Comparison of ENCODE assay signal across 14 cellular contexts in the genomic region with DNA sequence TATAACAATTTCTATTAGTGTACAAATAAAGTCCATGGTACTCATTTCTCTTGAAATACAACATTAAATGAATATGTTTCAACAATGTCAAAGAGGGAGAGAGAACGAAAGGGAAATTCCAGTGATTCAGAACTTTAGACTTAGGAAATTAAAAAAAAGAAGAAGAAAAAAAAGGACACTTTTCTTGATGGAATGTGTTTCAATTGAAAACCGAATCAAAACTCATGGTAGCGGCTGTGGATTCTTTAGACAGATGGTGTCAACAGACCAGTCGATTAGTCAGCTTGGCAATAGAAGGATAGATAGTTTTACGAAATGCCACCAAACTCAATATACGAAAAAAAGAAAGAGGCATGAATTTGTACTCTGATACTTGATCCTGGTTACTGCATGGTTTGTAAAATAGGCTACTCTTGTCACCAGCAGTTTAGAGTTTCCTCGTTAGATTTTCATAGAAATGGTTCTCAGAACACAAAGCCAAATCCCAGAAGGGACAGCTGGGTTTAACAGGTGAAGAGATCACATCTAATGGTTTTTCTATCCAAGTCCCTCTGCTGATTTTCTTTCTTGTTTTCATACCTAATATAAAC.
DNase-seq lines count a peak whose midpoint lies in the region; FAIRE-seq and TF ChIP-seq lines count a peak whose summit lies in the region.
"Had no signal": no experiment of that assay in that cellular context is flagged by ENCODE, and none has a peak within 500 bp of the region (broad histone marks: within the 10 kb centered on the region; RNA-seq: fewer than 3 reads in every experiment).

No MANE protein-coding gene starts in this region.

- H3K4me1 Mint-ChIP-seq in chondrocyte (ENCODE audit: low read depth): peaks cover 41% of the 10 kb centered on the region
- H3K4me1 Mint-ChIP-seq: CD8-positive, alpha-beta memory T cell had no signal

- DNase-seq in D721Med (ENCODE audit: insufficient read length, low spot score): no peak
- DNase-seq in NCI-H1694 (lab: John Stamatoyannopoulos, UW): peak; percentile 30
- DNase-seq in chondrocyte (ENCODE audit: low spot score): no peak
- DNase-seq in osteoblast (ENCODE audit: insufficient read length, low spot score, missing footprints): no peak
- no peak for DNase-seq in NCI-H510A (lab: John Stamatoyannopoulos, UW)
- no peak for DNase-seq in kidney
- no peak for DNase-seq in NCI-H748 (lab: John Stamatoyannopoulos, UW; ENCODE audit: unreplicated experiment)
- no peak for DNase-seq in NCI-H1930 (lab: John Stamatoyannopoulos, UW)
- DNase-seq: activated CD4-positive, CD25-positive, alpha-beta regulatory T cell; CD8-positive, alpha-beta memory T cell; effector memory CD8-positive, alpha-beta T cell; hypothalamus; midbrain; MV-4-11 had no signal

- H4K20me1 ChIP-seq in osteoblast (ENCODE audit: insufficient read depth, low read length): no peaks in the 10 kb centered on the region

- H2AFZ ChIP-seq in osteoblast (ENCODE audit: low read length): no peak overlapping the region

- H3K36me3 ChIP-seq in osteoblast (ENCODE audit: insufficient read depth, low read length) (no peaks in the 10 kb centered on the region), kidney (ENCODE audit: control insufficient read depth in 1 of 2, insufficient read depth in 2 of 2, low read length in 2 of 2) (no peaks in the 10 kb centered on the region)

- TF ChIP-seq CTCF in D721Med (IDR thresholded peaks at IDR 0.05; ENCODE audit: insufficient read depth, missing control alignments) (no peak), chondrocyte (IDR thresholded peaks at IDR 0.05) (no peak), osteoblast (IDR thresholded peaks at IDR 0.05; ENCODE audit: extremely low read depth, low read depth, low read length) (no peak), kidney (IDR thresholded peaks at IDR 0.05; ENCODE audit: borderline replicate concordance, extremely low read depth, insufficient read depth) (no peak)

- H3K27me3 ChIP-seq in osteoblast (ENCODE audit: insufficient read depth, low read length): no peaks in the 10 kb centered on the region

- peak overlapping the region; percentile 73 for H3K4me2 ChIP-seq in osteoblast (ENCODE audit: insufficient read depth, low read length)

- peak; percentile 92 for FAIRE-seq in D721Med (lab: Jason Lieb, UNC)
- no peak for FAIRE-seq in kidney (lab: Jason Lieb, UNC)

- peak overlapping the region; percentile 86 for H3K27ac Mint-ChIP-seq in chondrocyte (ENCODE audit: unreplicated experiment)
- H3K27ac Mint-ChIP-seq: CD8-positive, alpha-beta memory T cell; effector memory CD8-positive, alpha-beta T cell had no signal

- H3K36me3 Mint-ChIP-seq in chondrocyte (ENCODE audit: low read depth): no peaks in the 10 kb centered on the region
- H3K36me3 Mint-ChIP-seq: CD8-positive, alpha-beta memory T cell had no signal

- H3K4me1 ChIP-seq in osteoblast (ENCODE audit: insufficient read depth, low read length) (peaks cover 37% of the 10 kb centered on the region), kidney (ENCODE audit: control insufficient read depth in 1 of 2, insufficient read depth in 1 of 2, low read depth in 1 of 2, low read length in 2 of 2) (no peaks in the 10 kb centered on the region)

- no peak overlapping the region for H3K9ac ChIP-seq in kidney (ENCODE audit: low read length in 2 of 2)

- H3K9me3 ChIP-seq in osteoblast (ENCODE audit: low read depth, low read length) (no peaks in the 10 kb centered on the region), kidney (ENCODE audit: control insufficient read depth in 1 of 2, low read length in 2 of 2) (no peaks in the 10 kb centered on the region)

- peak overlapping the region; percentile 59 for H3K27ac ChIP-seq in osteoblast (ENCODE audit: low read depth, low read length)
- no peak overlapping the region for H3K27ac ChIP-seq in kidney (ENCODE audit: low read depth in 2 of 2, low read length in 2 of 2)

- peak overlapping the region; percentile 62 for H3K4me3 Mint-ChIP-seq in chondrocyte (ENCODE audit: unreplicated experiment)
- H3K4me3 Mint-ChIP-seq: CD8-positive, alpha-beta memory T cell; effector memory CD8-positive, alpha-beta T cell had no signal

- H3K79me2 ChIP-seq in osteoblast (ENCODE audit: insufficient read depth, low read length): peaks cover 14% of the 10 kb centered on the region

- H3K4me3 ChIP-seq in osteoblast (ENCODE audit: insufficient read depth, low read length) (peak overlapping the region; percentile 41), kidney (ENCODE audit: low read length in 2 of 2) (no peak overlapping the region)

- intact Hi-C loops in kidney (cut with DNase I): no loop called here

- no peaks in the 10 kb centered on the region for H3K9me3 Mint-ChIP-seq in chondrocyte (ENCODE audit: low read depth)

- no peaks in the 10 kb centered on the region for H3K27me3 Mint-ChIP-seq in chondrocyte (ENCODE audit: low read depth)
- H3K27me3 Mint-ChIP-seq: CD8-positive, alpha-beta memory T cell; effector memory CD8-positive, alpha-beta T cell had no signal
